In genomic region chr14:90538095-90538494, GRCh38 we compare ENCODE assay signal across 7 cellular contexts.
"Had no signal": no experiment of that assay in that cellular context is flagged by ENCODE, and none has a peak within 500 bp of the region (broad histone marks: within the 10 kb centered on the region; RNA-seq: fewer than 3 reads in every experiment).

No MANE protein-coding gene starts in this region.

- H3K4me3 Mint-ChIP-seq: GM23338, H9, HFFc6, IgD-negative memory B cell had no signal

- H3K4me2 ChIP-seq: GM23338, KMS-11 had no signal

- H3K27ac ChIP-seq: KMS-11 had no signal

- ATAC-seq: GM23338 had no signal

- H3K27ac Mint-ChIP-seq: GM23338, HFFc6, IgD-negative memory B cell had no signal

- H3K9ac ChIP-seq: KMS-11 had no signal

- H3K36me3 Mint-ChIP-seq: IgD-negative memory B cell had no signal

- DNase-seq: H9, HCEC 1CT, HFFc6, KBM-7 had no signal

- H3K4me3 ChIP-seq: GM23338 had no signal

- H3K9me3 Mint-ChIP-seq: GM23338, H9, HFFc6, IgD-negative memory B cell had no signal
